Comparison of ENCODE assay signal across 27 cellular contexts in the genomic region with DNA sequence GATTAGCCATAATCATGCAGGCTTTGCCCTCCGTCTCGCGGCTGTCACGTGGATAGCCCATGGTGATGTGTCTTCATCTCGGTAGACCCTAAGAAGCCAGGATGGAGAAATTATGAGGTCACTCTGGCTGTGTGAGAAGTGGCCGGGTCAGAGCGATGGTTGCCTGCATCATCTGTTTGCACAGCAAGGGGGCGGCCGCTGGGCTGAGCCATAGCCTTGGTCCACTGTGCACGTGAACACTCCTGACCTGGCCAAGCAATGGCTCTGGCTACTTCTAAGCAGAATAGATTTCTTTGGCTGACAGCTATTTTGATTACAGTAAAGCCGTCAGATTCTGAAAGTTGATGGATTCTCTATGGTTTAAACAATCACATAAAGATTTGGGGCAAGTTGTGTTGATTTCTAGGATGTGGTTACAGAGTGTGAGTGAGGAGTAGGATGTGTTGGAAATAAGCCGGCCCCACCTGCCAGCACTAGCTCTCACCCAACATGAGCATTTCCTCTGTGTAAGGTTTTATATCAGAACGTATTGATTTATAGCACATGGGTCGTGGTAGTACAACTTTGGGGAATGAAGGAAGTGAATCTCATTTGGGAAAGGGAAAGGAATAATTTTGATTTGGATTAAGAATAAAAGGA.
A peak's percentile ranks its signal among the peaks of the same experiment; 100 is the strongest.
DNase-seq lines count a peak whose midpoint lies in the region; FAIRE-seq and TF ChIP-seq lines count a peak whose summit lies in the region.
"Had no signal": no experiment of that assay in that cellular context is flagged by ENCODE, and none has a peak within 500 bp of the region (broad histone marks: within the 10 kb centered on the region; RNA-seq: fewer than 3 reads in every experiment).

No MANE protein-coding gene starts in this region.

- H4K91ac ChIP-seq in H1 (replicated peaks; ENCODE audit: insufficient read length, low read length) = no peak overlapping the region

- no peak for TF ChIP-seq POLR2A in H1 (IDR thresholded peaks at IDR 0.05; ENCODE audit: control extremely low read depth in 1 of 2, low read depth in 2 of 2, low read length in 2 of 2)

- no peaks in the 10 kb centered on the region for H3K4me1 Mint-ChIP-seq in Caco-2 (ENCODE audit: low read depth, unreplicated experiment)
- no peaks in the 10 kb centered on the region for H3K4me1 Mint-ChIP-seq in neural crest cell
- no peaks in the 10 kb centered on the region for H3K4me1 Mint-ChIP-seq in activated CD4-positive, alpha-beta memory T cell treated with anti-CD3 and anti-CD28 coated beads for 36 hours (ENCODE audit: low read depth)
- H3K4me1 Mint-ChIP-seq: activated naive CD8-positive, alpha-beta T cell treated with anti-CD3 and anti-CD28 coated beads, Interleukin-2, amount 50 U/mL, for 24 hours; stimulated activated naive CD8-positive, alpha-beta T cell treated with anti-CD3 and anti-CD28 coated beads, Interleukin-15, amount 100 ng/mL, for 72 hours had no signal

- H3K27me3 Mint-ChIP-seq in Caco-2 (ENCODE audit: insufficient read depth, unreplicated experiment) (peaks cover 16% of the 10 kb centered on the region), neural crest cell (ENCODE audit: low read depth) (no peaks in the 10 kb centered on the region)
- H3K27me3 Mint-ChIP-seq in activated CD4-positive, alpha-beta memory T cell treated with anti-CD3 and anti-CD28 coated beads for 36 hours = peaks cover 2% of the 10 kb centered on the region

- H3K27me3 ChIP-seq in Caco-2 (replicated peaks; ENCODE audit: control insufficient read depth, insufficient read depth, low read length) (no peaks in the 10 kb centered on the region; the same call in 1 of the 2 replicates), H1 (replicated peaks in 1 of 4; ENCODE audit: control insufficient read depth in 3 of 4, extremely low read depth in 1 of 4, insufficient read depth in 3 of 4, low read length in 3 of 4) (no peaks in the 10 kb centered on the region)
- H3K27me3 ChIP-seq: BE2C, left lung, SJSA1 had no signal

- no peak overlapping the region for H3K23ac ChIP-seq in H1 (ENCODE audit: insufficient read length)

- no peak overlapping the region for H4K8ac ChIP-seq in H1 (ENCODE audit: extremely low read depth, insufficient read depth, low read length)

- H3K36me3 ChIP-seq in Caco-2 (ENCODE audit: control insufficient read depth, insufficient read depth, low read length) (no peaks in the 10 kb centered on the region), H1 (ENCODE audit: control insufficient read depth in 2 of 4, insufficient read depth in 4 of 4, low read length in 3 of 4) (no peaks in the 10 kb centered on the region)
- H3K36me3 ChIP-seq: BE2C, left lung, SJSA1 had no signal

- 87% methylated on average over 14 of the region's 14 CpGs; no CpG with 5 or more reads in 1 of the 2 experiments for WGBS in H1 (ENCODE audit: extremely low coverage in 1 of 2, insufficient coverage in 1 of 2, insufficient read length in 1 of 2, insufficient replicate concordance in 2 of 2, low coverage in 1 of 2, low lambda C conversion rate in 2 of 2, missing lambda C conversion rate in 1 of 2), 2 experiments

- no peak overlapping the region for H2BK20ac ChIP-seq in H1 (ENCODE audit: low read length)

- no peak overlapping the region for H3K14ac ChIP-seq in H1 (ENCODE audit: insufficient read length)

- H3K4me3 ChIP-seq in Caco-2 (ENCODE audit: low read depth, low read length) (no peak overlapping the region), H1 (ENCODE audit: extremely low read depth in 1 of 4, insufficient read depth in 2 of 4, low read depth in 3 of 4, low read length in 4 of 4) (no peak overlapping the region)
- H3K4me3 ChIP-seq in Jurkat, Clone E6-1 (ENCODE audit: low read length) = no peak overlapping the region
- H3K4me3 ChIP-seq: left lung, SJSA1 had no signal

- no peak overlapping the region for H2BK120ac ChIP-seq in H1 (replicated peaks; ENCODE audit: low read depth, low read length)

- peak; percentile 16 to 45 for TF ChIP-seq CTCF in Caco-2 (IDR thresholded peaks at IDR 0.05; ENCODE audit: insufficient read depth in 1 of 2, low read depth in 1 of 2, low read length in 1 of 2, severe bottlenecking in 1 of 2, unreplicated experiment in 1 of 2)
- TF ChIP-seq CTCF in H1 (IDR thresholded peaks at IDR 0.05; ENCODE audit: control extremely low read depth in 1 of 3, insufficient read depth in 1 of 3, low read depth in 1 of 3, low read length in 3 of 3) = peak in 2 of 3 experiments; percentile 13 to 25; a peak in 2 of 4 replicates
- TF ChIP-seq CTCF in neural crest cell (conservative IDR thresholded peaks at IDR 0.05) = peak; percentile 26

- no peak overlapping the region for H3K9ac ChIP-seq in H1 (replicated peaks in 1 of 4; ENCODE audit: extremely low read depth in 1 of 4, low read depth in 3 of 4, low read length in 3 of 4)

- H2BK12ac ChIP-seq in H1 (ENCODE audit: low read depth, low read length) = no peak overlapping the region

- DNase-seq in Caco-2 (peak in 1 of 2 experiments; percentile 36), H1 (ENCODE audit: low read depth in 1 of 2, low spot score in 2 of 2) (no peak), neural crest cell (ENCODE audit: low read depth, low spot score) (no peak), SKM-1 (lab: John Stamatoyannopoulos, UW; ENCODE audit: unreplicated experiment) (no peak), OCI-M1 (lab: John Stamatoyannopoulos, UW) (no peak), NCI-H1436 treated with DMSO at 0.1 percent for 48 hours (lab: John Stamatoyannopoulos, UW) (no peak)
- peak; percentile 62 for DNase-seq in Jurkat, Clone E6-1 (ENCODE audit: low read depth, low spot score)
- no peak for DNase-seq in activated CD4-positive, alpha-beta memory T cell treated with anti-CD3 and anti-CD28 coated beads for 36 hours
- DNase-seq: ACHN; activated CD4-positive, alpha-beta T cell treated with anti-CD3 and anti-CD28 coated beads for 1 hour; activated effector memory CD4-positive, alpha-beta T cell treated with anti-CD3 and anti-CD28 coated beads, Interleukin-2, amount 50 U/mL, for 16 hours; activated naive CD8-positive, alpha-beta T cell treated with anti-CD3 and anti-CD28 coated beads, Interleukin-2, amount 50 U/mL, for 24 hours; BE2C; central memory CD4-positive, alpha-beta T cell; DMS79; HCEC 1CT; hippocampal formation; left lung; NCI-H2029 treated with DMSO at 0.1 percent for 48 hours; NCI-H226; occipital lobe; stimulated activated naive CD8-positive, alpha-beta T cell treated with anti-CD3 and anti-CD28 coated beads, Interleukin-15, amount 100 ng/mL, for 72 hours had no signal

- no peak overlapping the region for H4K5ac ChIP-seq in H1 (ENCODE audit: insufficient read length, low read depth, low read length)

- TF ChIP-seq RAD21 in H1 (IDR thresholded peaks at IDR 0.05 in 1 of 2, conservative IDR thresholded peaks at IDR 0.05 in 1 of 2; ENCODE audit: low read depth in 2 of 2, low read length in 2 of 2) = peak in 1 of 2 experiments; percentile 24; a peak in 1 of 4 replicates

- no peak overlapping the region for H2BK5ac ChIP-seq in H1 (ENCODE audit: low read depth, low read length)

- H3K4me3 Mint-ChIP-seq in Caco-2 (ENCODE audit: unreplicated experiment) (no peak overlapping the region), neural crest cell (no peak overlapping the region)
- no peak overlapping the region for H3K4me3 Mint-ChIP-seq in activated CD4-positive, alpha-beta memory T cell treated with anti-CD3 and anti-CD28 coated beads for 36 hours
- H3K4me3 Mint-ChIP-seq: activated naive CD8-positive, alpha-beta T cell treated with anti-CD3 and anti-CD28 coated beads, Interleukin-2, amount 50 U/mL, for 24 hours; dendritic cell treated with granulocyte-macrophage colony-stimulating factor and Interleukin-4, amounts not matched to agents 40 ng/mL and 50 ng/mL, for 4 days; stimulated activated naive CD8-positive, alpha-beta T cell treated with anti-CD3 and anti-CD28 coated beads, Interleukin-15, amount 100 ng/mL, for 72 hours; T-helper 1 cell treated with Interleukin-12 subunit alpha and Interleukin-12 subunit beta and Interleukin-4 antibody, amounts not matched to agents 30 μg/mL and 1 μg/mL, for 36 hours had no signal

- no peak for TF ChIP-seq EP300 in H1 (IDR thresholded peaks at IDR 0.05; ENCODE audit: borderline replicate concordance in 1 of 2, low read depth in 2 of 2, low read length in 2 of 2)

- no peaks in the 10 kb centered on the region for H3K79me2 ChIP-seq in H1 (ENCODE audit: control insufficient read depth in 1 of 2, insufficient read depth in 2 of 2, low read length in 2 of 2)

- no peak overlapping the region for H3K4ac ChIP-seq in H1 (replicated peaks; ENCODE audit: insufficient read length, low read depth, low read length)

- H3K79me1 ChIP-seq in H1 (ENCODE audit: low read depth, low read length) = no peaks in the 10 kb centered on the region

- H3K4me2 ChIP-seq in H1 (ENCODE audit: insufficient read depth in 1 of 2, low read depth in 2 of 2, low read length in 2 of 2) = no peak overlapping the region

- H3K36me3 Mint-ChIP-seq in Caco-2 (ENCODE audit: insufficient read depth, unreplicated experiment) = no peaks in the 10 kb centered on the region
- H3K36me3 Mint-ChIP-seq in neural crest cell (ENCODE audit: low read depth) = no peaks in the 10 kb centered on the region
- no peaks in the 10 kb centered on the region for H3K36me3 Mint-ChIP-seq in activated CD4-positive, alpha-beta memory T cell treated with anti-CD3 and anti-CD28 coated beads for 36 hours

- no peak overlapping the region for H3K27ac ChIP-seq in H1 (ENCODE audit: low read depth, low read length)
- H3K27ac ChIP-seq: left lung, SJSA1 had no signal

- no peak overlapping the region for H3K27ac Mint-ChIP-seq in Caco-2 (ENCODE audit: unreplicated experiment)
- H3K27ac Mint-ChIP-seq in neural crest cell (ENCODE audit: unreplicated experiment) = no peak overlapping the region
- no peak overlapping the region for H3K27ac Mint-ChIP-seq in activated CD4-positive, alpha-beta memory T cell treated with anti-CD3 and anti-CD28 coated beads for 36 hours
- H3K27ac Mint-ChIP-seq: activated naive CD8-positive, alpha-beta T cell treated with anti-CD3 and anti-CD28 coated beads, Interleukin-2, amount 50 U/mL, for 24 hours; dendritic cell treated with granulocyte-macrophage colony-stimulating factor and Interleukin-4, amounts not matched to agents 40 ng/mL and 50 ng/mL, for 4 days; stimulated activated naive CD8-positive, alpha-beta T cell treated with anti-CD3 and anti-CD28 coated beads, Interleukin-15, amount 100 ng/mL, for 72 hours; T-helper 1 cell treated with Interleukin-12 subunit alpha and Interleukin-12 subunit beta and Interleukin-4 antibody, amounts not matched to agents 30 μg/mL and 1 μg/mL, for 36 hours had no signal

- no peaks in the 10 kb centered on the region for H3K9me3 ChIP-seq in Caco-2
- no peaks in the 10 kb centered on the region for H3K9me3 ChIP-seq in H1 (ENCODE audit: insufficient read depth in 2 of 2, low read depth in 1 of 2, low read length in 1 of 2)
- H3K9me3 ChIP-seq: BE2C, left lung, SJSA1 had no signal

- no peak overlapping the region for H2AFZ ChIP-seq in H1 (ENCODE audit: low read length)

- H4K20me1 ChIP-seq in H1 (replicated peaks in 1 of 2; ENCODE audit: control insufficient read depth in 1 of 2, insufficient read depth in 2 of 2, low read length in 2 of 2) = no peaks in the 10 kb centered on the region

- H2BK15ac ChIP-seq in H1 (ENCODE audit: low read length) = no peak overlapping the region

- POLR2A ChIA-PET in Caco-2 (lab: Charles Lee) (no interaction called here), H1 (lab: Charles Lee; ENCODE audit: partially characterized antibody) (no interaction called here)
- POLR2A ChIA-PET in activated CD4-positive, alpha-beta memory T cell treated with anti-CD3 and anti-CD28 coated beads for 36 hours (lab: Charles Lee) = no interaction called here

- FAIRE-seq in H1 (lab: Jason Lieb, UNC) = peak; percentile 39
- FAIRE-seq: endometrium, frontal cortex had no signal

- no peaks in the 10 kb centered on the region for H3K23me2 ChIP-seq in H1 (ENCODE audit: low read depth, low read length)

- no peak overlapping the region for H3K18ac ChIP-seq in H1 (ENCODE audit: extremely low read depth, low read length)

- no TSS peak for BruUV-seq in Caco-2 (replicated peaks; lab: Mats Ljungman, UMichigan)

- H3K4me1 ChIP-seq in Caco-2 (no peaks in the 10 kb centered on the region), H1 (replicated peaks in 1 of 4; ENCODE audit: control insufficient read depth in 3 of 4, insufficient read depth in 4 of 4, low read length in 3 of 4) (no peaks in the 10 kb centered on the region)
- H3K4me1 ChIP-seq: BE2C, left lung, SJSA1 had no signal

- no peak overlapping the region for H2AK5ac ChIP-seq in H1 (ENCODE audit: low read depth, low read length)

- intact Hi-C loops in Caco-2 (cut with micrococcal nuclease; ENCODE audit: unreplicated experiment) = no loop called here
- intact Hi-C loops in activated CD4-positive, alpha-beta memory T cell treated with anti-CD3 and anti-CD28 coated beads for 36 hours (cut with micrococcal nuclease) = no loop called here

- no peak overlapping the region for H3K56ac ChIP-seq in H1 (replicated peaks; ENCODE audit: insufficient read length, low read depth, low read length)

- CTCF ChIA-PET in Caco-2 (lab: Charles Lee) (no interaction called here), H1 (lab: Charles Lee; ENCODE audit: partially characterized antibody) (interaction anchor here (0.7 to 2.1 kb wide), 10 partner anchors 16 to 543 kb away, joined by 3 to 10 read pairs (median 4); no protein-coding TSS in a partner anchor)
- CTCF ChIA-PET in activated CD4-positive, alpha-beta memory T cell treated with anti-CD3 and anti-CD28 coated beads for 36 hours (lab: Charles Lee) = no interaction called here

- H3K9me3 Mint-ChIP-seq in Caco-2 (ENCODE audit: unreplicated experiment) = no peaks in the 10 kb centered on the region
- H3K9me3 Mint-ChIP-seq in neural crest cell = no peaks in the 10 kb centered on the region
- no peaks in the 10 kb centered on the region for H3K9me3 Mint-ChIP-seq in activated CD4-positive, alpha-beta memory T cell treated with anti-CD3 and anti-CD28 coated beads for 36 hours
- H3K9me3 Mint-ChIP-seq: activated naive CD8-positive, alpha-beta T cell treated with anti-CD3 and anti-CD28 coated beads, Interleukin-2, amount 50 U/mL, for 24 hours; dendritic cell treated with granulocyte-macrophage colony-stimulating factor and Interleukin-4, amounts not matched to agents 40 ng/mL and 50 ng/mL, for 4 days; stimulated activated naive CD8-positive, alpha-beta T cell treated with anti-CD3 and anti-CD28 coated beads, Interleukin-15, amount 100 ng/mL, for 72 hours; T-helper 1 cell treated with Interleukin-12 subunit alpha and Interleukin-12 subunit beta and Interleukin-4 antibody, amounts not matched to agents 30 μg/mL and 1 μg/mL, for 36 hours had no signal
